8 cellular contexts compared by ENCODE assay signal in genomic region chr9:113590991-113591898, GRCh38.
DNase-seq lines count a peak whose midpoint lies in the region; ATAC-seq and TF ChIP-seq lines count a peak whose summit lies in the region.

No MANE protein-coding gene starts in this region.

- H3K9me3 ChIP-seq in adipocyte (ENCODE audit: control insufficient read depth, low read length): no peaks in the 10 kb centered on the region

- H3K9ac ChIP-seq in adipocyte (ENCODE audit: low read length): peak overlapping the region; percentile 60

- BruUV-seq in Calu3 (replicated peaks; lab: Mats Ljungman, UMichigan): no TSS peak

- ATAC-seq in GM21367 (IDR thresholded peaks at IDR 0.05; ENCODE audit: unreplicated experiment): peak; percentile 46
- peak; percentile 23 for ATAC-seq in left ventricle myocardium superior
- no peak for ATAC-seq in HG03565 (IDR thresholded peaks at IDR 0.05; ENCODE audit: unreplicated experiment)

- CTCF ChIA-PET in Calu3 (lab: Charles Lee): interaction anchor here (0.7 to 2.8 kb wide), 11 partner anchors 9 to 181 kb away, joined by 3 to 83 read pairs (median 5); partner anchors contain the start of genes C9orf43, POLE3 and RGS3

- no peak overlapping the region for H3K27ac Mint-ChIP-seq in Calu3 (ENCODE audit: unreplicated experiment)

- H3K27me3 Mint-ChIP-seq in Calu3 (ENCODE audit: unreplicated experiment): no peaks in the 10 kb centered on the region

- no peaks in the 10 kb centered on the region for H3K27me3 ChIP-seq in adipocyte (replicated peaks; ENCODE audit: control insufficient read depth, insufficient read depth, low read length)

- intact Hi-C loops in Calu3 (cut with micrococcal nuclease; ENCODE audit: unreplicated experiment) (loop anchor here (1.0 to 2.0 kb wide), 2 partner anchors 64 to 144 kb away; no protein-coding TSS in a partner anchor), left ventricle myocardium superior (cut with micrococcal nuclease) (loop anchor here (1.0 kb wide), 1 partner anchor 64 kb away; no protein-coding TSS in a partner anchor)

- H3K4me3 Mint-ChIP-seq in Calu3 (ENCODE audit: low read depth, unreplicated experiment): no peak overlapping the region

- no peaks in the 10 kb centered on the region for H3K9me3 Mint-ChIP-seq in Calu3 (ENCODE audit: low read depth, unreplicated experiment)

- TF ChIP-seq CTCF in Calu3 (IDR thresholded peaks at IDR 0.05; ENCODE audit: unreplicated experiment) (peak; percentile 81), LNCAP (IDR thresholded peaks at IDR 0.05) (peak; percentile 89), retinal pigment epithelial cell (conservative IDR thresholded peaks at IDR 0.05; ENCODE audit: low read depth, low read length) (peak; percentile 90)

- H3K4me3 ChIP-seq in adipocyte (ENCODE audit: low read length) (no peak overlapping the region), retinal pigment epithelial cell (ENCODE audit: low read length) (no peak overlapping the region)

- peak; percentile 75 for DNase-seq in Calu3
- DNase-seq in SKM-1 treated with dmso at 0.1 percent for 144 hours (lab: John Stamatoyannopoulos, UW; ENCODE audit: unreplicated experiment): peak; percentile 57
- DNase-seq in adipocyte (ENCODE audit: low read depth): peak; percentile 85
- DNase-seq in left ventricle myocardium superior: peak; percentile 91
- DNase-seq in retinal pigment epithelial cell (ENCODE audit: low read depth): no peak

- H3K36me3 ChIP-seq in adipocyte (ENCODE audit: control insufficient read depth, insufficient read depth, low read length, severe bottlenecking): peaks cover 10% of the 10 kb centered on the region

- no peaks in the 10 kb centered on the region for H3K4me1 Mint-ChIP-seq in Calu3 (ENCODE audit: low read depth, unreplicated experiment)

- H3K36me3 Mint-ChIP-seq in Calu3 (ENCODE audit: insufficient read depth, unreplicated experiment): peaks cover 37% of the 10 kb centered on the region

- peaks cover 35% of the 10 kb centered on the region for H3K4me1 ChIP-seq in adipocyte (ENCODE audit: control insufficient read depth, insufficient read depth, low read length)
